18 cellular contexts compared by ENCODE assay signal in genomic region chr1:87495870-87496269, GRCh38.
A peak's percentile ranks its signal among the peaks of the same experiment; 100 is the strongest.
DNase-seq lines count a peak whose midpoint lies in the region; ATAC-seq and TF ChIP-seq lines count a peak whose summit lies in the region.
"Had no signal": no experiment of that assay in that cellular context is flagged by ENCODE, and none has a peak within 500 bp of the region (broad histone marks: within the 10 kb centered on the region; RNA-seq: fewer than 3 reads in every experiment).

No MANE protein-coding gene starts in this region.

- H3K36me3 ChIP-seq in esophagus muscularis mucosa (no peaks in the 10 kb centered on the region), rectal smooth muscle tissue (ENCODE audit: control insufficient read depth, insufficient read depth, low read length) (no peaks in the 10 kb centered on the region), aorta (ENCODE audit: control insufficient read depth in 1 of 2, insufficient read depth in 2 of 2, low read length in 1 of 2) (no peaks in the 10 kb centered on the region), neural progenitor cell (no peaks in the 10 kb centered on the region)
- H3K36me3 ChIP-seq: BE2C had no signal

- DNase-seq in esophagus muscularis mucosa (ENCODE audit: extremely low spot score) (no peak), aorta (no peak), neural progenitor cell (ENCODE audit: low spot score) (no peak), mesenteric fat pad (ENCODE audit: low spot score) (no peak), natural killer cell (no peak), DMS 273 treated with DMSO at 0.1 percent for 48 hours (lab: John Stamatoyannopoulos, UW) (no peak)
- DNase-seq: CD8-positive, alpha-beta T cell; COR-L47; DND-41; GDM1; H7 had no signal

- no peaks in the 10 kb centered on the region for H4K20me1 ChIP-seq in neural progenitor cell (ENCODE audit: low read depth)

- H3K9ac ChIP-seq in rectal smooth muscle tissue (ENCODE audit: low read length), result no peak overlapping the region
- H3K9ac ChIP-seq in neural progenitor cell, result no peak overlapping the region

- ATAC-seq in SK-N-SH treated with all-trans-retinoic acid at 6 μM for 48 hours (peak; percentile 73), aorta (ENCODE audit: low FRiP score) (peak; percentile 75), natural killer cell (no peak)
- ATAC-seq: A549; CD8-positive, alpha-beta T cell; GM23338 had no signal

- H3K4me3 ChIP-seq in esophagus muscularis mucosa, result peak overlapping the region; percentile 30 to 44 (median 38)
- no peak overlapping the region for H3K4me3 ChIP-seq in rectal smooth muscle tissue (ENCODE audit: low read length)
- peak overlapping the region; percentile 43 to 64 for H3K4me3 ChIP-seq in aorta (ENCODE audit: low read length in 2 of 2)
- no peak overlapping the region for H3K4me3 ChIP-seq in neural progenitor cell
- H3K4me3 ChIP-seq: A549, GM23338 had no signal

- H3K4me1 ChIP-seq in esophagus muscularis mucosa (peaks cover 0 to 15% (median 2%) of the 10 kb centered on the region in 4 donors), rectal smooth muscle tissue (ENCODE audit: control insufficient read depth, insufficient read depth, low read length) (no peaks in the 10 kb centered on the region), aorta (ENCODE audit: control insufficient read depth in 1 of 2, insufficient read depth in 2 of 2, low read length in 2 of 2) (peaks cover 0 to 2% of the 10 kb centered on the region in 2 donors), neural progenitor cell (no peaks in the 10 kb centered on the region)
- H3K4me1 ChIP-seq: A549, BE2C had no signal

- H3K27me3 ChIP-seq in esophagus muscularis mucosa (no peaks in the 10 kb centered on the region), rectal smooth muscle tissue (ENCODE audit: control insufficient read depth, insufficient read depth, low read length) (no peaks in the 10 kb centered on the region), aorta (ENCODE audit: control insufficient read depth in 1 of 2, insufficient read depth in 2 of 2, low read length in 1 of 2) (no peaks in the 10 kb centered on the region), neural progenitor cell (no peaks in the 10 kb centered on the region)
- H3K27me3 ChIP-seq: BE2C had no signal

- H3K27ac Mint-ChIP-seq in neural progenitor cell (no peak overlapping the region), natural killer cell (no peak overlapping the region)
- H3K27ac Mint-ChIP-seq: CD8-positive, alpha-beta T cell; GM23338 had no signal

- H3K4me1 Mint-ChIP-seq in neural progenitor cell (no peaks in the 10 kb centered on the region), natural killer cell (no peaks in the 10 kb centered on the region)

- H3K27ac ChIP-seq in esophagus muscularis mucosa (replicated peaks in 1 of 4) (peak overlapping the region; percentile 40 to 65 (median 58)), rectal smooth muscle tissue (ENCODE audit: low read depth, low read length) (peak overlapping the region; percentile 10), aorta (ENCODE audit: low read depth in 1 of 2, low read length in 2 of 2) (peak overlapping the region; percentile 80 to 82), neural progenitor cell (no peak overlapping the region)
- H3K27ac ChIP-seq: A549, C4-2B, HL-60 had no signal

- WGBS in esophagus muscularis mucosa, result 75% methylated on average over 6 of the region's 6 CpGs
- WGBS in aorta, 2 donors, result 3 to 9% methylated on average over 6 of the region's 6 CpGs

- H3K9me3 Mint-ChIP-seq in neural progenitor cell (no peaks in the 10 kb centered on the region), natural killer cell (no peaks in the 10 kb centered on the region)
- H3K9me3 Mint-ChIP-seq: CD8-positive, alpha-beta T cell; GM23338 had no signal

- H3K4me3 Mint-ChIP-seq in neural progenitor cell (no peak overlapping the region), natural killer cell (no peak overlapping the region)
- H3K4me3 Mint-ChIP-seq: CD8-positive, alpha-beta T cell; GM23338 had no signal

- no peak for TF ChIP-seq POLR2A in esophagus muscularis mucosa (IDR thresholded peaks at IDR 0.05; ENCODE audit: low read depth)

- no peaks in the 10 kb centered on the region for H3K9me3 ChIP-seq in esophagus muscularis mucosa
- peaks cover 1% of the 10 kb centered on the region for H3K9me3 ChIP-seq in aorta (ENCODE audit: control insufficient read depth, low read length)
- no peaks in the 10 kb centered on the region for H3K9me3 ChIP-seq in neural progenitor cell (ENCODE audit: low read depth)
- H3K9me3 ChIP-seq: A549, BE2C had no signal

- H3K4me2 ChIP-seq in neural progenitor cell, result no peak overlapping the region
- H3K4me2 ChIP-seq: A549, GM23338 had no signal

- no peaks in the 10 kb centered on the region for H3K27me3 Mint-ChIP-seq in neural progenitor cell (ENCODE audit: insufficient read depth, low read depth)
- no peaks in the 10 kb centered on the region for H3K27me3 Mint-ChIP-seq in natural killer cell (ENCODE audit: low read depth in 2 of 2)

- no peaks in the 10 kb centered on the region for H3F3A ChIP-seq in neural progenitor cell (ENCODE audit: low read depth)

- TF ChIP-seq CTCF in esophagus muscularis mucosa (IDR thresholded peaks at IDR 0.05), result no peak
- no peak for TF ChIP-seq CTCF in neural progenitor cell (IDR thresholded peaks at IDR 0.05)
- TF ChIP-seq CTCF in natural killer cell (IDR thresholded peaks at IDR 0.05), result no peak

- intact Hi-C loops in esophagus muscularis mucosa (cut with DNase I) (no loop called here), aorta (cut with DNase I) (loop anchor here in 1 of 2 donors (10.0 kb wide), 2 partner anchors 119 to 161 kb away; no protein-coding TSS in a partner anchor), natural killer cell (cut with micrococcal nuclease) (no loop called here)

- no peak overlapping the region for H2AFZ ChIP-seq in neural progenitor cell (replicated peaks)
- H2AFZ ChIP-seq: GM23338 had no signal

- TF ChIP-seq EP300 in esophagus muscularis mucosa (IDR thresholded peaks at IDR 0.05), result no peak

- no peaks in the 10 kb centered on the region for H3K36me3 Mint-ChIP-seq in neural progenitor cell
- no peaks in the 10 kb centered on the region for H3K36me3 Mint-ChIP-seq in natural killer cell
- H3K36me3 Mint-ChIP-seq: CD8-positive, alpha-beta T cell had no signal

- no peaks in the 10 kb centered on the region for H3K79me2 ChIP-seq in neural progenitor cell (ENCODE audit: low read depth)

TF ChIP-seq in SK-N-SH treated with all-trans-retinoic acid at 6 μM for 48 hours, 23 proteins besides CTCF, POLR2A, EP300 and RAD21:
- TF ChIP-seq ZFP30 (CRISPR knock-in tag; IDR thresholded peaks at IDR 0.05) (no peak), SNAI2 (CRISPR knock-in tag; IDR thresholded peaks at IDR 0.05) (no peak)

Comparison
In these comparisons a context has a peak if more than half of its experiments do, and no peak if none do; other contexts are left out.
1. ATAC-seq: peak in SK-N-SH treated with all-trans-retinoic acid at 6 μM for 48 hours (single experiment) and aorta (single experiment); none in natural killer cell (0 of 3).
2. H3K4me3 ChIP-seq: peak in esophagus muscularis mucosa (4 of 4) and aorta (2 of 2); none in rectal smooth muscle tissue (single experiment) and neural progenitor cell (single experiment).